In the genomic region with DNA sequence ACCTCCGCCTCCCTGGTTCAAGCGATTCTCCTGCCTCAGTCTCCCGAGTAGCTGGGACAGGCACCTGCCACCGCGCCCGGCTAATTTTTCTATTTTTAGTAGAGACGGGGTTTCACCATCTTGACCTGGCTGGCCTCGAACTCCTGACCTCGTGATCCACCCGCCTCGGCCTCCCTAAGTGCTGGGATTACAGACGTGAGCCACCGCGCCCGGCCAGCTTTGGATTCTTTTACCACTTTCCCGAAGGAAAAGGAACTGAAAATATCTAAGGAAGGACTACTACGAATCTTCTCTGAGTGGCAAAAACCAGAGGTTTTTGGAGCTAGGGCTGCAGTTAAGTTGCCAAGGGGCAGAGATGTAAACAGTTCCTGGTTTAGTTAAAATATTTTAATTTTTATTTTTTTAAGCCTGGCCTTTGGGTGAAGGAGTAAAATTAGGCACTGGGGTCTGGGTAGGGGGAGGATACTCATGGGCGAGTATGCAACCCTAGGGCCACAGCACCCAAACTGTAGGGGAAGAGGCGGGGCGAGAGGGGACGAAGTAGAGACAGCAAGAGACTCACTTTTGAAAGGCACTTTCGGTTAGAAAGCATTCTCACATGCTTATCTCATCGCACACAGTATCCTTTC, we compare ENCODE assay signal across 8 cellular contexts. TPM values are rescaled to one million over a fixed set of nuclear protein-coding genes. Genes with fewer than 3 reads are reported as not detected.
DNase-seq lines count a peak whose midpoint lies in the region; ATAC-seq and TF ChIP-seq lines count a peak whose summit lies in the region.

No MANE protein-coding gene starts in this region.

- in situ Hi-C loops in ACHN (cut with HindIII; ENCODE audit: low pct_ligation_motif_present, low pct_unique_long_range_greater_than_20kb, low sequenced_read_pairs): no loop called here

- no peaks in the 10 kb centered on the region for H3K27me3 Mint-ChIP-seq in mesothelial cell of epicardium (ENCODE audit: low read depth)

- peak overlapping the region; percentile 99 for H3K27ac Mint-ChIP-seq in mesothelial cell of epicardium

- H3K27ac ChIP-seq in PC-9 (peak overlapping the region; percentile 94), suprapubic skin (peak overlapping the region; percentile 92)

- TF ChIP-seq EP300 in suprapubic skin (IDR thresholded peaks at IDR 0.05): no peak

- H3K36me3 Mint-ChIP-seq in mesothelial cell of epicardium: peaks cover 10% of the 10 kb centered on the region

- no peaks in the 10 kb centered on the region for H3K9me3 Mint-ChIP-seq in mesothelial cell of epicardium

- no peaks in the 10 kb centered on the region for H3K9me3 ChIP-seq in PC-9 (ENCODE audit: insufficient read depth, low read depth)
- H3K9me3 ChIP-seq in suprapubic skin: no peaks in the 10 kb centered on the region

- WGBS in suprapubic skin: 17% methylated on average over 23 of the region's 23 CpGs

- ATAC-seq in GM21423 (IDR thresholded peaks at IDR 0.05; ENCODE audit: unreplicated experiment) (peak; percentile 49), HG03469 (IDR thresholded peaks at IDR 0.05; ENCODE audit: unreplicated experiment) (no peak), GM21825 (IDR thresholded peaks at IDR 0.05; ENCODE audit: unreplicated experiment) (no peak)

- H3K4me2 ChIP-seq in PC-9: peak overlapping the region; percentile 96

- peaks cover 15% of the 10 kb centered on the region; the same call in 1 of the 2 replicates for H3F3A ChIP-seq in PC-9 (ENCODE audit: insufficient read depth, low read depth)

- peaks cover 57% of the 10 kb centered on the region for H3K79me2 ChIP-seq in PC-9 (ENCODE audit: low read depth)

- peak overlapping the region; percentile 95 for H3K4me3 Mint-ChIP-seq in mesothelial cell of epicardium

- POLR2A ChIA-PET in PC-9 (lab: Charles Lee; ENCODE audit: unreplicated experiment): interaction anchor here (1.7 kb wide), 1 partner anchor 40 kb away, joined by 21 read pairs; a partner anchor contains a TSS

- H3K4me1 Mint-ChIP-seq in mesothelial cell of epicardium: peaks cover 44% of the 10 kb centered on the region

- H3K4me3 ChIP-seq in PC-9 (peak overlapping the region; percentile 80), cardiac fibroblast (replicated peaks in 1 of 2; ENCODE audit: low read depth in 2 of 2, low read length in 2 of 2) (peak overlapping the region; percentile 67 to 80), suprapubic skin (peak overlapping the region; percentile 68)

- TF ChIP-seq CTCF in PC-9 (conservative IDR thresholded peaks at IDR 0.05) (no peak), cardiac fibroblast (IDR thresholded peaks at IDR 0.05; ENCODE audit: low read depth, low read length) (no peak), mesothelial cell of epicardium (IDR thresholded peaks at IDR 0.05; ENCODE audit: unreplicated experiment) (no peak), suprapubic skin (IDR thresholded peaks at IDR 0.05) (no peak)

- no peaks in the 10 kb centered on the region; the same call in 1 of the 2 replicates for H3K36me3 ChIP-seq in PC-9 (ENCODE audit: low read depth)
- H3K36me3 ChIP-seq in suprapubic skin: no peaks in the 10 kb centered on the region

- H3K27me3 ChIP-seq in PC-9 (ENCODE audit: insufficient read depth, low read depth) (no peaks in the 10 kb centered on the region), suprapubic skin (no peaks in the 10 kb centered on the region)

- intact Hi-C loops in PC-9 (cut with micrococcal nuclease; ENCODE audit: unreplicated experiment): loop anchor here (2.0 kb wide), 3 partner anchors 107 to 367 kb away; a partner anchor contains a TSS

- H3K4me1 ChIP-seq in PC-9 (replicated peaks; ENCODE audit: insufficient read depth) (peaks cover 34% of the 10 kb centered on the region), suprapubic skin (peaks cover 20% of the 10 kb centered on the region)

- peak in 1 of 2 experiments; percentile 2 for DNase-seq in PC-9
- DNase-seq in cardiac fibroblast (ENCODE audit: low read depth in 2 of 2): no peak
- no peak for DNase-seq in mesothelial cell of epicardium (ENCODE audit: low spot score in 2 of 2, unreplicated experiment in 2 of 2)
- DNase-seq in suprapubic skin (ENCODE audit: low spot score in 2 of 2): peak in 1 of 2 donors; percentile 62
- no peak for DNase-seq in ACHN

- H2AFZ ChIP-seq in PC-9: peak overlapping the region; percentile 88

- no peaks in the 10 kb centered on the region for H4K20me1 ChIP-seq in PC-9 (ENCODE audit: insufficient read depth)

- CTCF ChIA-PET in PC-9 (lab: Charles Lee): no interaction called here

- H3K9me2 ChIP-seq in PC-9 (ENCODE audit: insufficient read depth): no peaks in the 10 kb centered on the region

- TF ChIP-seq POLR2A in suprapubic skin (IDR thresholded peaks at IDR 0.05): no peak

- TSS peak; percentile 67 for BruUV-seq in PC-9 (replicated peaks; lab: Mats Ljungman, UMichigan)

RNA-seq across cellular contexts. Expression of a gene that starts 0.5 kb away (rescaled TPM):
- total RNA-seq in PC-9 (2021) (23.1 and 26.9 TPM in 2 replicates), mesothelial cell of epicardium (21.3 to 22.2 TPM (median 21.4 TPM) in 3 replicates), suprapubic skin (10 to 100 TPM in 3 of 4 donors, 1 to 10 TPM in 1; 9.9 to 11.1 (median 10.4) TPM)

RNA-seq across cellular contexts. Expression of a gene that starts 40.9 kb away (rescaled TPM):
- total RNA-seq in PC-9 (2021) (154 and 183 TPM in 2 replicates), mesothelial cell of epicardium (299 to 311 TPM (median 307 TPM) in 3 replicates), suprapubic skin (100 to 1,000 TPM; 436 to 523 (median 488) TPM)
